In genomic region chr1:211081447-211081846, GRCh38 we compare ENCODE assay signal across 6 cellular contexts. TPM values are rescaled to one million over a fixed set of nuclear protein-coding genes. Genes with fewer than 3 reads are reported as not detected.
"Had no signal": no experiment of that assay in that cellular context is flagged by ENCODE, and none has a peak within 500 bp of the region (broad histone marks: within the 10 kb centered on the region; RNA-seq: fewer than 3 reads in every experiment).

No MANE protein-coding gene starts in this region.

RNA-seq across cellular contexts. Expression of gene KCNH1, which starts 52.5 kb away (rescaled TPM):
- total RNA-seq: OCI-LY7, PC-3, PC-9, Right ventricle myocardium inferior, Right ventricle myocardium superior, T-cell had no signal
